Comparison of ENCODE assay signal across 1 cellular context in the genomic region with DNA sequence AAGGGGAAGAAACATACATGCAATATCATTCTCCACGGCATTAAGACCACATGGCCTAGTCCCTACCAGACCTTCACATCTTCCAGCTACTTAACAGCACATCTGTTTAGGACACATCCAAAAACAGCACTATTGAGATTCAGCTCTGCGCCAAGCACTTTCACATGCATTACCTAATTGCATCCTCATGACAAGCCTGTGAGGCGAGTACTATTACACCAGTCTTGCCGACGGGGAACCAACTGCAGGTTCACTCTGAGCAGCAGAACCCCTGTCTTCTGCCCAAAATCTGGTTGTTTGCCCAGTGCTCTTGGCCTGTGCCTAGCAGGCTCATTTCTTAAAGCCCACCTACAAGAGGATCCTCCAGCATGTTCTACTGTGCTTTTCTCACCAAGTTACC.
TF ChIP-seq lines count a peak whose summit lies in the region.

No MANE protein-coding gene starts in this region.

TF ChIP-seq in H1, 55 proteins besides CTCF, POLR2A, EP300 and RAD21:
- TF ChIP-seq CEBPB (IDR thresholded peaks at IDR 0.05; ENCODE audit: low read depth, low read length) (no peak), TCF12 (IDR thresholded peaks at IDR 0.05; ENCODE audit: low read depth, low read length) (no peak), CHD2 (IDR thresholded peaks at IDR 0.05; ENCODE audit: low read length) (no peak), SIN3A (conservative IDR thresholded peaks at IDR 0.05 in 1 of 2, IDR thresholded peaks at IDR 0.05 in 1 of 2; ENCODE audit: low read depth in 1 of 2, low read length in 2 of 2) (no peak), CHD7 (IDR thresholded peaks at IDR 0.05; ENCODE audit: insufficient replicate concordance, low read length) (no peak), SIRT6 (IDR thresholded peaks at IDR 0.05; ENCODE audit: low read length) (no peak), POLR2AphosphoS5 (IDR thresholded peaks at IDR 0.05; ENCODE audit: low read depth, low read length) (no peak), SIX5 (IDR thresholded peaks at IDR 0.05; ENCODE audit: low read depth, low read length) (no peak), KDM5A (IDR thresholded peaks at IDR 0.05; ENCODE audit: low read length) (no peak), BCL11A (IDR thresholded peaks at IDR 0.05; ENCODE audit: low read depth in 2 of 2, low read length in 2 of 2) (no peak)
